In the genomic region with DNA sequence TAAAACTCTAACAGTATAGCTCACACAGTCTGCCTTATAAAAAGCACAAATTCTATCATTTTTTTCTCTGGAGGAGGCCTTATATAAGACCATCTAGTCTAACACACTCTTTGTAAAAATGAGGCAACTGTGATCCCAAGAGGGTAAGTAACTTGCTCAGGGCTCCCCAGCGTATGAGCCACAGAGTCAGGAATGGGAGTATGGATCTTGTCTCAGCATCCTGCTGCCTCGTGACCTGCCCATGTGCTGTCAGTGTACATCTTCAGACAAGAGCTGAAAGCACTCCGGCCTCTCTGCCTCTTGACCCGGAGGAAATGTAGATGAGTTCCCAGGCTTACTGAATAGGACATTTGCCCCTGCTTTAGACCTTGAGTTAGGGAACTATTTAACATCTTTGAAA, we compare ENCODE assay signal across 16 cellular contexts. TPM values are rescaled to one million over a fixed set of nuclear protein-coding genes. Genes with fewer than 3 reads are reported as not detected.
DNase-seq lines count a peak whose midpoint lies in the region; ATAC-seq and TF ChIP-seq lines count a peak whose summit lies in the region.
"Had no signal": no experiment of that assay in that cellular context is flagged by ENCODE, and none has a peak within 500 bp of the region (broad histone marks: within the 10 kb centered on the region; RNA-seq: fewer than 3 reads in every experiment).

No MANE protein-coding gene starts in this region.

- TF ChIP-seq CTCF in AG10803 (conservative IDR thresholded peaks at IDR 0.05; ENCODE audit: low read length) = no peak

- H3K27ac Mint-ChIP-seq in activated CD4-positive, alpha-beta memory T cell treated with anti-CD3 and anti-CD28 coated beads for 36 hours = no peak overlapping the region
- H3K27ac Mint-ChIP-seq: CD8-positive, alpha-beta memory T cell had no signal

- peaks cover 1% of the 10 kb centered on the region for H3K27me3 Mint-ChIP-seq in activated CD4-positive, alpha-beta memory T cell treated with anti-CD3 and anti-CD28 coated beads for 36 hours

- CTCF ChIA-PET in activated CD4-positive, alpha-beta memory T cell treated with anti-CD3 and anti-CD28 coated beads for 36 hours (lab: Charles Lee) = no interaction called here

- no peaks in the 10 kb centered on the region for H3K4me1 Mint-ChIP-seq in activated CD4-positive, alpha-beta memory T cell treated with anti-CD3 and anti-CD28 coated beads for 36 hours (ENCODE audit: low read depth)
- H3K4me1 Mint-ChIP-seq: CD8-positive, alpha-beta memory T cell had no signal

- H3K36me3 Mint-ChIP-seq in activated CD4-positive, alpha-beta memory T cell treated with anti-CD3 and anti-CD28 coated beads for 36 hours = peaks cover 2% of the 10 kb centered on the region

- no peak overlapping the region for H3K4me3 Mint-ChIP-seq in activated CD4-positive, alpha-beta memory T cell treated with anti-CD3 and anti-CD28 coated beads for 36 hours
- H3K4me3 Mint-ChIP-seq: CD8-positive, alpha-beta memory T cell had no signal

- POLR2A ChIA-PET in activated CD4-positive, alpha-beta memory T cell treated with anti-CD3 and anti-CD28 coated beads for 36 hours (lab: Charles Lee) = no interaction called here

- ATAC-seq in GM18907 (IDR thresholded peaks at IDR 0.05; ENCODE audit: unreplicated experiment) = no peak
- no peak for ATAC-seq in GM18858 (IDR thresholded peaks at IDR 0.05; ENCODE audit: unreplicated experiment)
- ATAC-seq: A549 had no signal

- no peak overlapping the region for H3K4me3 ChIP-seq in AG10803 (ENCODE audit: low read length)
- H3K4me3 ChIP-seq: A549, gastroesophageal sphincter, SJSA1 had no signal

- DNase-seq in AG10803 (ENCODE audit: low read depth) (peak; percentile 43), astrocyte of the hippocampus (ENCODE audit: low read depth, low spot score) (peak; percentile 12), globus pallidus (ENCODE audit: low spot score) (peak; percentile 62), pons (ENCODE audit: low spot score) (peak; percentile 69), GM19240 (ENCODE audit: insufficient read length, low spot score) (no peak)
- DNase-seq in activated CD4-positive, alpha-beta memory T cell treated with anti-CD3 and anti-CD28 coated beads for 36 hours = no peak
- DNase-seq: activated CD4-positive, alpha-beta T cell treated with anti-CD3 and anti-CD28 coated beads, Interleukin-2, amount 50 U/mL, for 4 hours; CD8-positive, alpha-beta memory T cell; effector CD4-positive, alpha-beta T cell; NCI-H146; stimulated activated CD4-positive, alpha-beta T cell treated with anti-CD3 and anti-CD28 coated beads, Interleukin-12 subunit alpha, Interleukin-12 subunit beta, amount 100 ng/mL, for 4 hours had no signal

- intact Hi-C loops in activated CD4-positive, alpha-beta memory T cell treated with anti-CD3 and anti-CD28 coated beads for 36 hours (cut with micrococcal nuclease) = no loop called here

- H3K9me3 Mint-ChIP-seq in activated CD4-positive, alpha-beta memory T cell treated with anti-CD3 and anti-CD28 coated beads for 36 hours = peaks cover 2% of the 10 kb centered on the region

RNA-seq across cellular contexts. Expression of gene MEF2A, which starts 28.4 kb away (rescaled TPM):
- 10 to 100 TPM; 15.9 to 19.5 TPM for total RNA-seq in activated CD4-positive, alpha-beta memory T cell treated with anti-CD3 and anti-CD28 coated beads for 36 hours

Comparison
In these comparisons a context has a peak if more than half of its experiments do, and no peak if none do; other contexts are left out.
1. DNase-seq: peak in AG10803 (single experiment), astrocyte of the hippocampus (single experiment), globus pallidus (single experiment) and pons (single experiment); none in activated CD4-positive, alpha-beta memory T cell treated with anti-CD3 and anti-CD28 coated beads for 36 hours (single experiment) and GM19240 (single experiment).